ENCODE assay signal across 9 cellular contexts in genomic region chr9:115524467-115525059, GRCh38.
A peak's percentile ranks its signal among the peaks of the same experiment; 100 is the strongest.
DNase-seq lines count a peak whose midpoint lies in the region; ATAC-seq and TF ChIP-seq lines count a peak whose summit lies in the region.
"Had no signal": no experiment of that assay in that cellular context is flagged by ENCODE, and none has a peak within 500 bp of the region (broad histone marks: within the 10 kb centered on the region; RNA-seq: fewer than 3 reads in every experiment).

No MANE protein-coding gene starts in this region.

- H3K36me3 Mint-ChIP-seq in CD4-positive, CD25-positive, alpha-beta regulatory T cell, result no peaks in the 10 kb centered on the region
- H3K36me3 Mint-ChIP-seq in activated B cell treated with CpG ODN at 0.5 μM for 24 hours (ENCODE audit: low read depth), result no peaks in the 10 kb centered on the region
- no peaks in the 10 kb centered on the region for H3K36me3 Mint-ChIP-seq in activated CD4-positive, alpha-beta memory T cell treated with anti-CD3 and anti-CD28 coated beads, Interleukin-2, amount 10 ng/mL, durations not matched to agents 7 days and 5 days (ENCODE audit: low read depth)
- H3K36me3 Mint-ChIP-seq: T-cell had no signal

- H3K4me3 Mint-ChIP-seq in CD4-positive, CD25-positive, alpha-beta regulatory T cell, result no peak overlapping the region
- no peak overlapping the region for H3K4me3 Mint-ChIP-seq in activated B cell treated with CpG ODN at 0.5 μM for 24 hours
- H3K4me3 Mint-ChIP-seq in activated CD4-positive, alpha-beta memory T cell treated with anti-CD3 and anti-CD28 coated beads, Interleukin-2, amount 10 ng/mL, durations not matched to agents 7 days and 5 days, result no peak overlapping the region
- H3K4me3 Mint-ChIP-seq: T-cell had no signal

- POLR2A ChIA-PET in activated B cell treated with CpG ODN at 0.5 μM for 24 hours (lab: Charles Lee), result interaction anchor here (0.5 kb wide), 1 partner anchor 289 kb away, joined by 3 read pairs; no protein-coding TSS in a partner anchor
- POLR2A ChIA-PET in activated CD4-positive, alpha-beta memory T cell treated with anti-CD3 and anti-CD28 coated beads, Interleukin-2, amount 10 ng/mL, durations not matched to agents 7 days and 5 days (lab: Charles Lee), result no interaction called here

- H3K27ac Mint-ChIP-seq in CD4-positive, CD25-positive, alpha-beta regulatory T cell, result no peak overlapping the region
- no peak overlapping the region for H3K27ac Mint-ChIP-seq in activated B cell treated with CpG ODN at 0.5 μM for 24 hours
- H3K27ac Mint-ChIP-seq in activated CD4-positive, alpha-beta memory T cell treated with anti-CD3 and anti-CD28 coated beads, Interleukin-2, amount 10 ng/mL, durations not matched to agents 7 days and 5 days, result no peak overlapping the region
- H3K27ac Mint-ChIP-seq: T-cell had no signal

- peaks cover 0 to 3% (median 0%) of the 10 kb centered on the region in 7 donors for H3K9me3 Mint-ChIP-seq in CD4-positive, CD25-positive, alpha-beta regulatory T cell
- peaks cover 2% of the 10 kb centered on the region for H3K9me3 Mint-ChIP-seq in activated B cell treated with CpG ODN at 0.5 μM for 24 hours
- H3K9me3 Mint-ChIP-seq in activated CD4-positive, alpha-beta memory T cell treated with anti-CD3 and anti-CD28 coated beads, Interleukin-2, amount 10 ng/mL, durations not matched to agents 7 days and 5 days, result no peaks in the 10 kb centered on the region
- H3K9me3 Mint-ChIP-seq: T-cell had no signal

- H3K4me1 ChIP-seq in CD4-positive, CD25-positive, alpha-beta regulatory T cell (ENCODE audit: control insufficient read depth, insufficient read depth, low read length, poor library complexity, severe bottlenecking), result no peaks in the 10 kb centered on the region
- H3K4me1 ChIP-seq in left ventricle myocardium inferior, result no peaks in the 10 kb centered on the region
- peaks cover 0 to 58% (median 41%) of the 10 kb centered on the region in 4 donors for H3K4me1 ChIP-seq in sigmoid colon

- no peaks in the 10 kb centered on the region for H3K4me1 Mint-ChIP-seq in CD4-positive, CD25-positive, alpha-beta regulatory T cell
- H3K4me1 Mint-ChIP-seq in activated B cell treated with CpG ODN at 0.5 μM for 24 hours, result no peaks in the 10 kb centered on the region
- no peaks in the 10 kb centered on the region for H3K4me1 Mint-ChIP-seq in activated CD4-positive, alpha-beta memory T cell treated with anti-CD3 and anti-CD28 coated beads, Interleukin-2, amount 10 ng/mL, durations not matched to agents 7 days and 5 days
- H3K4me1 Mint-ChIP-seq: T-cell had no signal

- H3K4me3 ChIP-seq in CD4-positive, CD25-positive, alpha-beta regulatory T cell (ENCODE audit: low read depth, low read length), result no peak overlapping the region
- H3K4me3 ChIP-seq in left ventricle myocardium inferior, result no peak overlapping the region
- no peak overlapping the region for H3K4me3 ChIP-seq in sigmoid colon

- H3K27me3 Mint-ChIP-seq in CD4-positive, CD25-positive, alpha-beta regulatory T cell, result peaks cover 4% of the 10 kb centered on the region
- peaks cover 5% of the 10 kb centered on the region for H3K27me3 Mint-ChIP-seq in activated B cell treated with CpG ODN at 0.5 μM for 24 hours
- H3K27me3 Mint-ChIP-seq in activated CD4-positive, alpha-beta memory T cell treated with anti-CD3 and anti-CD28 coated beads, Interleukin-2, amount 10 ng/mL, durations not matched to agents 7 days and 5 days, result no peaks in the 10 kb centered on the region

- WGBS in sigmoid colon, 2 donors, result 26% methylated on average over 3 of the region's 3 CpGs

- no peak for TF ChIP-seq POLR2A in sigmoid colon (IDR thresholded peaks at IDR 0.05)

- TF ChIP-seq CTCF in activated B cell treated with CpG ODN at 0.5 μM for 24 hours (IDR thresholded peaks at IDR 0.05) (no peak), left ventricle myocardium inferior (IDR thresholded peaks at IDR 0.05; ENCODE audit: borderline replicate concordance) (peak; percentile 64), sigmoid colon (IDR thresholded peaks at IDR 0.05) (peak; percentile 66 to 86 (median 78))

- TF ChIP-seq EP300 in sigmoid colon (IDR thresholded peaks at IDR 0.05), result no peak

- DNase-seq in CD4-positive, CD25-positive, alpha-beta regulatory T cell, result peak in 2 of 3 donors; percentile 2 to 44
- peak; percentile 4 for DNase-seq in GM19238 (ENCODE audit: insufficient read length, low spot score)
- DNase-seq in NCI-H1930 (lab: John Stamatoyannopoulos, UW), result peak; percentile 1 to 52
- no peak for DNase-seq in activated B cell treated with CpG ODN at 0.5 μM for 24 hours
- no peak for DNase-seq in left ventricle myocardium inferior
- DNase-seq in sigmoid colon, result no peak
- DNase-seq in NCI-H2227 treated with DMSO at 0.1 percent for 48 hours (lab: John Stamatoyannopoulos, UW), result no peak
- DNase-seq in activated CD4-positive, alpha-beta memory T cell treated with anti-CD3 and anti-CD28 coated beads, Interleukin-2, amount 10 ng/mL, durations not matched to agents 7 days and 5 days, result no peak

- CTCF ChIA-PET in activated B cell treated with CpG ODN at 0.5 μM for 24 hours (lab: Charles Lee), result interaction anchor here (0.7 to 1.2 kb wide), 4 partner anchors 321 to 786 kb away, joined by 3 to 4 read pairs (median 4); no protein-coding TSS in a partner anchor
- CTCF ChIA-PET in activated CD4-positive, alpha-beta memory T cell treated with anti-CD3 and anti-CD28 coated beads, Interleukin-2, amount 10 ng/mL, durations not matched to agents 7 days and 5 days (lab: Charles Lee), result interaction anchor here (1.3 to 1.4 kb wide), 3 partner anchors 14 to 844 kb away, joined by 3 to 6 read pairs (median 3); no protein-coding TSS in a partner anchor

- H3K27me3 ChIP-seq in CD4-positive, CD25-positive, alpha-beta regulatory T cell (ENCODE audit: control insufficient read depth, insufficient read depth, low read length), result peaks cover 2% of the 10 kb centered on the region
- peaks cover 22% of the 10 kb centered on the region for H3K27me3 ChIP-seq in left ventricle myocardium inferior (ENCODE audit: low read depth)
- no peaks in the 10 kb centered on the region for H3K27me3 ChIP-seq in sigmoid colon

- no peaks in the 10 kb centered on the region for H3K9me3 ChIP-seq in CD4-positive, CD25-positive, alpha-beta regulatory T cell (ENCODE audit: control insufficient read depth in 2 of 2, low read length in 2 of 2)
- H3K9me3 ChIP-seq in left ventricle myocardium inferior (replicated peaks) (no peaks in the 10 kb centered on the region), sigmoid colon (no peaks in the 10 kb centered on the region)

- ATAC-seq in CD4-positive, CD25-positive, alpha-beta regulatory T cell (ENCODE audit: low read depth in 2 of 2), result no peak
- ATAC-seq in activated B cell treated with CpG ODN at 0.5 μM for 24 hours (ENCODE audit: low read depth), result peak; percentile 34
- ATAC-seq: T-cell had no signal

- no peak overlapping the region for H3K27ac ChIP-seq in CD4-positive, CD25-positive, alpha-beta regulatory T cell (ENCODE audit: insufficient read depth, low read length, poor library complexity, severe bottlenecking)
- no peak overlapping the region for H3K27ac ChIP-seq in left ventricle myocardium inferior (replicated peaks)
- H3K27ac ChIP-seq in sigmoid colon, result peak overlapping the region in 3 of 4 donors; percentile 71 to 79 (median 73)

- intact Hi-C loops in activated B cell treated with CpG ODN at 0.5 μM for 24 hours (cut with micrococcal nuclease), result loop anchor here (1.0 to 5.0 kb wide), 5 partner anchors 510 to 862 kb away; partner anchors contain the start of gene TEX48
- intact Hi-C loops in left ventricle myocardium inferior (cut with micrococcal nuclease), result no loop called here
- intact Hi-C loops in sigmoid colon (cut with DNase I), result loop anchor here (2.0 to 10.0 kb wide), 7 partner anchors 262 to 857 kb away; partner anchors contain the start of genes TEX48 and TNC

- H3K36me3 ChIP-seq in CD4-positive, CD25-positive, alpha-beta regulatory T cell (ENCODE audit: control insufficient read depth, insufficient read depth, low read length), result no peaks in the 10 kb centered on the region
- H3K36me3 ChIP-seq in left ventricle myocardium inferior (no peaks in the 10 kb centered on the region), sigmoid colon (no peaks in the 10 kb centered on the region)

Comparison
In these comparisons a context has a peak if more than half of its experiments do, and no peak if none do; other contexts are left out.
1. DNase-seq: peak in CD4-positive, CD25-positive, alpha-beta regulatory T cell (2 of 3), GM19238 (single experiment) and NCI-H1930 (2 of 2); none in activated B cell treated with CpG ODN at 0.5 μM for 24 hours (single experiment), left ventricle myocardium inferior (single experiment), sigmoid colon (single experiment), NCI-H2227 treated with DMSO at 0.1 percent for 48 hours (single experiment) and activated CD4-positive, alpha-beta memory T cell treated with anti-CD3 and anti-CD28 coated beads, Interleukin-2, amount 10 ng/mL, durations not matched to agents 7 days and 5 days (single experiment).
2. H3K27ac ChIP-seq: peak in sigmoid colon (3 of 4); none in CD4-positive, CD25-positive, alpha-beta regulatory T cell (single experiment) and left ventricle myocardium inferior (single experiment).